8 cellular contexts compared by ENCODE assay signal in the genomic region with DNA sequence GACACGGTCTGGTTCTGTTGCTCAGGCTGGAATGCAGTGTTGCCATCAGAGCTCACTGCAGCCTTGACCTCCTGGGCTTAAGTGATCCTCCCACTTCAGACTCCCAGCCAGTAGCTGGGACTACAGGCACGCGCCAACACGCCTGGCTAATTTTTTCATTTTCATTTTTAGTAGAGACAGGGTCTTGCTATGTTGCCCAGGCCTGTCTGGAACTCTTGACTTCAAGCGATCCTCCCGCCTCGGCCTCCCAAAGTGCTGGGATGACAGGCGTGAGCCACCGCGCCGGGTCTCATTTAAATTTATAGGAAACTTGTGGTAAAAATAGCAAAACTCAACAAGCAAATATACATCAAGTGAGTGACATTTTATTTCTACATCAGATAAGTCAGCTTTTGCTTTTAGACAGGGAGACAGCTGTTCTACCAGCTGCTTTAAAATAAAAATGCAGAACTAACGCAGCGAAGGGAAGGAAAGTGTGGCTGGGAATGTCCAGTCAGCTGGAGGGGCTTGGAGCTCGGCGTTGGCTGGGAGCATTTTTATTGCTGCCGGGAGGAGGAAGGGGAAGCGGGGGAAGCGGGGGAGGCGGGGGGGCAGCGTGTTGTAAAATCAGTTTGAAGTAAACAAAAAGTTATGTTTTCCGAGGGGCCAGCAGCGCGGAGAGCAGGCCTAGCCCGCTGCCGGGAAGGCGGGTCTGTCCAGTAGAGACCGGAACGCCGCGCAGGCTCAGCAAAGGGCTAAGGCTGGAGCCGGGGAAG. TPM values are rescaled to one million over a fixed set of nuclear protein-coding genes. Genes with fewer than 3 reads are reported as not detected.
DNase-seq lines count a peak whose midpoint lies in the region; ATAC-seq and TF ChIP-seq lines count a peak whose summit lies in the region.

No MANE protein-coding gene starts in this region.

- TF ChIP-seq POLR2A in adrenal gland (IDR thresholded peaks at IDR 0.05), result peak; percentile 45 to 85

- no peak for ATAC-seq in GM21737 (IDR thresholded peaks at IDR 0.05; ENCODE audit: unreplicated experiment)

- peaks cover 10 to 42% of the 10 kb centered on the region in 2 donors for H3K4me1 ChIP-seq in adrenal gland (replicated peaks in 1 of 2)

- H3K36me3 ChIP-seq in adrenal gland (replicated peaks in 1 of 2), result no peaks in the 10 kb centered on the region

- H3K9me3 ChIP-seq in adrenal gland (replicated peaks in 1 of 3) (no peaks in the 10 kb centered on the region), iPS-18c (ENCODE audit: control insufficient read depth, insufficient read depth, low read length) (no peaks in the 10 kb centered on the region)

- intact Hi-C loops in adrenal gland (cut with DNase I), result no loop called here

- TF ChIP-seq CTCF in LNCaP clone FGC (IDR thresholded peaks at IDR 0.05; ENCODE audit: control insufficient read depth, extremely low read depth, insufficient read depth) (no peak), adrenal gland (IDR thresholded peaks at IDR 0.05) (no peak)

- DNase-seq in NCI-H2227 treated with DMSO at 0.1 percent for 48 hours (lab: John Stamatoyannopoulos, UW), result peak; percentile 73
- DNase-seq in NCI-H2227 (lab: John Stamatoyannopoulos, UW; ENCODE audit: unreplicated experiment), result no peak
- no peak for DNase-seq in LNCaP clone FGC (ENCODE audit: low read depth)
- DNase-seq in adrenal gland, result peak; percentile 56 to 88 (median 83)
- no peak for DNase-seq in AG20443 (ENCODE audit: low spot score)

- H3K27me3 ChIP-seq in adrenal gland, result no peaks in the 10 kb centered on the region

- WGBS in adrenal gland, 4 donors, result 5 to 10% (median 7%) methylated on average over 28 to 31 of the region's 31 CpGs

- peak overlapping the region; percentile 88 for H3K4me3 ChIP-seq in LNCaP clone FGC (ENCODE audit: low read depth, low read length)
- peak overlapping the region in 2 of 4 donors; percentile 60 to 70 for H3K4me3 ChIP-seq in adrenal gland
- H3K4me3 ChIP-seq in iPS-18c (ENCODE audit: insufficient read depth, low read depth, low read length), result peak overlapping the region; percentile 96
- peak overlapping the region; percentile 54 to 89 (median 79) for H3K4me3 ChIP-seq in skin epidermis

- H3K27ac ChIP-seq in adrenal gland, result peak overlapping the region; percentile 86 to 99 (median 94)
- peak overlapping the region; percentile 83 to 99 (median 97) for H3K27ac ChIP-seq in skin epidermis

RNA-seq across cellular contexts. Expression of gene ZFYVE16, which starts 0.7 kb away (rescaled TPM):
- total RNA-seq in adrenal gland, result 10 to 100 TPM; 14.3 to 56.3 (median 36.4) TPM
- polyA plus RNA-seq in adrenal gland, result 10 to 100 TPM; 17.3 to 39.1 (median 24.2) TPM

Comparison
In these comparisons a context has a peak if more than half of its experiments do, and no peak if none do; other contexts are left out.
1. DNase-seq: peak in NCI-H2227 treated with DMSO at 0.1 percent for 48 hours (single experiment) and adrenal gland (7 of 7); none in NCI-H2227 (single experiment), LNCaP clone FGC (single experiment) and AG20443 (single experiment).